ENCODE assay signal across 8 cellular contexts in genomic region chr17:74776990-74777389, GRCh38. TPM values are rescaled to one million over a fixed set of nuclear protein-coding genes. Genes with fewer than 3 reads are reported as not detected.
DNase-seq lines count a peak whose midpoint lies in the region; TF ChIP-seq lines count a peak whose summit lies in the region.

No MANE protein-coding gene starts in this region.

- intact Hi-C loops in spleen (cut with DNase I; ENCODE audit: low total_unique reads) = no loop called here

- H3K27ac Mint-ChIP-seq in HFFc6 = no peak overlapping the region

- H3K9me2 ChIP-seq in hepatocyte (replicated peaks; ENCODE audit: insufficient read depth) = no peaks in the 10 kb centered on the region

- H3K27me3 ChIP-seq in WERI-Rb-1 (ENCODE audit: insufficient read depth, low read depth, severe bottlenecking) = no peaks in the 10 kb centered on the region
- no peaks in the 10 kb centered on the region for H3K27me3 ChIP-seq in hepatocyte
- no peaks in the 10 kb centered on the region for H3K27me3 ChIP-seq in spleen (replicated peaks in 1 of 7)

- no peak for TF ChIP-seq POLR2A in spleen (IDR thresholded peaks at IDR 0.05)

- TF ChIP-seq CTCF in HFFc6 (IDR thresholded peaks at IDR 0.05) (no peak), WERI-Rb-1 (IDR thresholded peaks at IDR 0.05; ENCODE audit: low read depth, low read length) (no peak), hepatocyte (IDR thresholded peaks at IDR 0.05; ENCODE audit: poor library complexity) (no peak), spleen (IDR thresholded peaks at IDR 0.05 in 8 of 11, conservative IDR thresholded peaks at IDR 0.05 in 3 of 11) (no peak)

- peak overlapping the region; percentile 93 for H3K4me2 ChIP-seq in hepatocyte

- H3K4me3 Mint-ChIP-seq in HFFc6 = peak overlapping the region; percentile 100

- H3K27ac ChIP-seq in WERI-Rb-1 (peak overlapping the region; percentile 72), hepatocyte (no peak overlapping the region), spleen (peak overlapping the region in 3 of 8 donors; percentile 84 to 91 (median 85))

- peaks cover 7% of the 10 kb centered on the region; the same call in 1 of the 2 replicates for H3K27me3 Mint-ChIP-seq in HFFc6 (ENCODE audit: insufficient read depth)

- peaks cover 50% of the 10 kb centered on the region for H3K4me1 Mint-ChIP-seq in HFFc6 (ENCODE audit: low read depth)

- H3K4me1 ChIP-seq in hepatocyte (ENCODE audit: insufficient read depth) = peaks cover 10% of the 10 kb centered on the region
- H3K4me1 ChIP-seq in spleen = peaks cover 33 to 83% (median 63%) of the 10 kb centered on the region in 6 donors

- DNase-seq in HFFc6 (no peak), WERI-Rb-1 (no peak), hepatocyte (ENCODE audit: low spot score) (no peak), spleen (no peak), globus pallidus (ENCODE audit: low spot score) (no peak), retina (no peak), OCI-M2 (lab: John Stamatoyannopoulos, UW; ENCODE audit: unreplicated experiment) (no peak)
- DNase-seq in stimulated activated CD4-positive, alpha-beta T cell treated with anti-CD3 and anti-CD28 coated beads, Interleukin-15, amount 100 ng/mL, for 24 hours = no peak

- no peaks in the 10 kb centered on the region for H3K9me3 ChIP-seq in WERI-Rb-1 (ENCODE audit: severe bottlenecking)
- H3K9me3 ChIP-seq in hepatocyte (ENCODE audit: low read depth) = no peaks in the 10 kb centered on the region
- H3K9me3 ChIP-seq in spleen = no peaks in the 10 kb centered on the region

- no peaks in the 10 kb centered on the region for H4K20me1 ChIP-seq in hepatocyte (ENCODE audit: insufficient read depth, poor library complexity, severe bottlenecking)

- H3K79me2 ChIP-seq in hepatocyte = peaks cover 38% of the 10 kb centered on the region

- no peaks in the 10 kb centered on the region for H3K9me3 Mint-ChIP-seq in HFFc6

- H2AFZ ChIP-seq in hepatocyte = no peak overlapping the region

- WGBS in hepatocyte (ENCODE audit: low lambda C conversion rate, missing lambda C conversion rate) = 31% methylated on average over 10 of the region's 10 CpGs
- WGBS in spleen, 5 donors = 45 to 56% (median 50%) methylated on average over 10 of the region's 10 CpGs

- peak overlapping the region; percentile 84 for H3K4me3 ChIP-seq in WERI-Rb-1 (ENCODE audit: low read depth, low read length)
- peak overlapping the region; percentile 40 for H3K4me3 ChIP-seq in hepatocyte
- peak overlapping the region; percentile 67 to 96 (median 87) for H3K4me3 ChIP-seq in spleen

- peaks cover 63% of the 10 kb centered on the region for H3K36me3 ChIP-seq in WERI-Rb-1
- no peaks in the 10 kb centered on the region for H3K36me3 ChIP-seq in hepatocyte (replicated peaks; ENCODE audit: insufficient read depth, low read depth)
- peaks cover 0 to 26% (median 20%) of the 10 kb centered on the region in 6 donors for H3K36me3 ChIP-seq in spleen

- peaks cover 23% of the 10 kb centered on the region for H3K36me3 Mint-ChIP-seq in HFFc6 (ENCODE audit: low read depth)

RNA-seq across cellular contexts. Expression of gene NAT9, which starts 0.8 kb away (rescaled TPM):
- total RNA-seq in HFFc6 (2021; fragmentation: NEBNext Ultra II Directional; extraction: Animal tissue kit (Norgen Biotek cat#: 25700)) = 10 to 100 TPM; 40.9 to 50.7 (median 46.6) TPM
- total RNA-seq in hepatocyte = 28.6 and 29.2 TPM in 2 replicates
- 34.8 and 62.9 TPM in 2 replicates for polyA plus RNA-seq in hepatocyte
- total RNA-seq in spleen = 10 to 100 TPM; 25.6 to 48.4 (median 41.5) TPM
- polyA plus RNA-seq in spleen = 10 to 100 TPM; 30.4 to 37.4 (median 33.2) TPM

RNA-seq across cellular contexts. Expression of gene NHERF1, which starts 28.6 kb away (rescaled TPM):
- total RNA-seq in HFFc6 (2021; fragmentation: NEBNext Ultra II Directional; extraction: Animal tissue kit (Norgen Biotek cat#: 25700)) = 10 to 100 TPM; 15.7 to 18.9 (median 17.5) TPM
- total RNA-seq in hepatocyte (263 and 269 TPM in 2 replicates), spleen (10 to 100 TPM; 41.9 to 85.6 (median 53.9) TPM)
- polyA plus RNA-seq in hepatocyte (712 and 763 TPM in 2 replicates), spleen (10 to 100 TPM; 28.7 to 51.8 (median 37.2) TPM)

RNA-seq across cellular contexts. Expression of gene RAB37, which starts 39.9 kb away (rescaled TPM):
- total RNA-seq in HFFc6 (2021; fragmentation: NEBNext Ultra II Directional; extraction: Animal tissue kit (Norgen Biotek cat#: 25700)) = under 1 TPM in 3 of 6 experiments, not detected in 3; 0.11 to 0.28 (median 0.12) TPM
- total RNA-seq in hepatocyte (5.9 and 6.1 TPM in 2 replicates), spleen (10 to 100 TPM; 17.4 to 29.2 (median 24.3) TPM)
- polyA plus RNA-seq in hepatocyte (7.0 and 11.8 TPM in 2 replicates), spleen (10 to 100 TPM; 16.6 to 37.6 (median 19.8) TPM)
